ENCODE assay signal across 8 cellular contexts in genomic region chr4:48963042-48963679, GRCh38. TPM values are rescaled to one million over a fixed set of nuclear protein-coding genes. Genes with fewer than 3 reads are reported as not detected.
DNase-seq lines count a peak whose midpoint lies in the region; ATAC-seq lines count a peak whose summit lies in the region.

No MANE protein-coding gene starts in this region.

- DNase-seq in CD1c-positive myeloid dendritic cell (ENCODE audit: extremely low spot score): peak; percentile 88
- peak; percentile 23 for DNase-seq in GM19240 (ENCODE audit: insufficient read length, low spot score)
- peak; percentile 28 for DNase-seq in NCI-H510A (lab: John Stamatoyannopoulos, UW)
- DNase-seq in activated CD4-positive, CD25-positive, alpha-beta regulatory T cell treated with anti-CD3 and anti-CD28 coated beads, Interleukin-2, amount 50 U/mL, for 72 hours: peak; percentile 67
- peak; percentile 66 for DNase-seq in cerebellum (ENCODE audit: low spot score)
- DNase-seq in left lobe of liver (ENCODE audit: low spot score): peak; percentile 64
- peak; percentile 33 to 46 (median 44) for DNase-seq in stimulated activated CD4-positive, alpha-beta T cell treated with anti-CD3 and anti-CD28 coated beads, TNF-alpha, amount 100 ng/mL, for 1 hour (ENCODE audit: low read depth in 3 of 3, low spot score in 1 of 3)

- ATAC-seq in HG03439 (IDR thresholded peaks at IDR 0.05; ENCODE audit: unreplicated experiment): peak; percentile 89
- peak; percentile 100 for ATAC-seq in left lobe of liver

RNA-seq across cellular contexts. Expression of gene CWH43, which starts 22.9 kb away (rescaled TPM):
- total RNA-seq in cerebellum (not detected), left lobe of liver (not detected)

RNA-seq across cellular contexts. Expression of gene OCIAD2, which starts 56.6 kb away (rescaled TPM):
- 19.9 TPM for total RNA-seq in cerebellum
- total RNA-seq in left lobe of liver: 58.0 TPM

Comparison
In these comparisons a context has a peak if more than half of its experiments do, and no peak if none do; other contexts are left out.
1. Peak in every context shown above with its lines: DNase-seq and ATAC-seq.
2. DNase-seq: peak in every context shown above with its lines; median percentile 88 in CD1c-positive myeloid dendritic cell; 67 in activated CD4-positive, CD25-positive, alpha-beta regulatory T cell treated with anti-CD3 and anti-CD28 coated beads, Interleukin-2, amount 50 U/mL, for 72 hours; 66 in cerebellum; 64 in left lobe of liver; 44 in stimulated activated CD4-positive, alpha-beta T cell treated with anti-CD3 and anti-CD28 coated beads, TNF-alpha, amount 100 ng/mL, for 1 hour; 28 in NCI-H510A; 23 in GM19240.